ENCODE assay signal across 8 cellular contexts in the genomic region with DNA sequence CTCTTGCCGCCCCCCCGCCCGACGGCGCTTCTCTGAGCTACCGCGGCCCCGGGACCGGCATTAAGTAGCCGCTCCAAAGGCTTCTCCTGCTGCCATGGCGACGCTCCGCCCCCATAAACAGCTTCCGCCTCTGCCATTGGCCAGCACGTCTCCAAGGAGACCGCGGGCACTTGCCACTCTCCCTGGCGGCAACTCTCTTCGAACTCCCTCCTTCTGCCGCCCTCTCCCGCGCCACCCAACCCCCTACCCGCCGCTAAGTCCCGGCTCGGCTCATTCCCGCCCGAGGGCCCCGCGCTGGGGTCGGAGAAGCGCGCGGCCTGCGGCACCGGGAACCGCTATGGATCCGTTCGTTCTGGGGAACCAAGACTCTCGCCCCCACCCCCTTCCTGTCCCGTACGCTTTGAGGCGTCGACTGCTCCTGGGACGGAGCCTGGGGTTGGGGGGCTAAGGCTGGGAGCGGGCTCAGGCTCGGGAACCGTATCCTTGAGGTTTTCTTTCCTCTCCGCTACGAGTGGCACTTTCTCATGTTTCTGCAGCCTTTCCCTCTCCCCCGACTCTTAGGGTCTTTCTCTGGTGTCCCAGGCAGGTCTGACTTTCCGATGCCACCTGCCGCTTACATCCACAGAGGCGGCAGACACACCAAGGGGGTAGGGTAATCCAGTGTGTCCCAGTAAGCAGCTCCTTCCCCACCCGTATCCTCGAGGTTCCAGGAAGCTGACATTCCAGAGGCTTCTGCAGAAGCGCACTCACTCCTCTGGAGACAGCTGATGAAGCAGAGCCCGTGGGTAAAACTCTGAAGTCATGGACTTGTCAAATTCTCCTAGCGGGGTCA. TPM values are rescaled to one million over a fixed set of nuclear protein-coding genes. Genes with fewer than 3 reads are reported as not detected.
A peak's percentile ranks its signal among the peaks of the same experiment; 100 is the strongest.
DNase-seq lines count a peak whose midpoint lies in the region; ATAC-seq, FAIRE-seq and TF ChIP-seq lines count a peak whose summit lies in the region.

Gene FOXJ1 (minus strand): TSS at position 34 of the 832 bp plus-strand sequence. CDS start 850 bp downstream, outside the sequence.

- FAIRE-seq in GM18507 (lab: Jason Lieb, UNC), result peak; percentile 87

- ATAC-seq in HG03439 (IDR thresholded peaks at IDR 0.05; ENCODE audit: unreplicated experiment) (peak; percentile 62), left lobe of liver (peak; percentile 93), GM18870 (IDR thresholded peaks at IDR 0.05; ENCODE audit: unreplicated experiment) (no peak)

- H3K4me3 ChIP-seq in coronary artery, result peak within 1 kb of the TSS; percentile 76

- H3K27ac ChIP-seq in coronary artery, result no peak within 1 kb of the TSS

- no peak for TF ChIP-seq CTCF in coronary artery (IDR thresholded peaks at IDR 0.05)

- DNase-seq in GM18507 (ENCODE audit: extremely low spot score, insufficient read length, low read depth) (peak; percentile 95), NCI-H510A treated with DMSO at 0.1 percent for 48 hours (lab: John Stamatoyannopoulos, UW) (peak; percentile 96), coronary artery (ENCODE audit: low spot score) (peak; percentile 87), left lobe of liver (ENCODE audit: low spot score) (peak; percentile 92)
- DNase-seq in activated CD4-positive, alpha-beta T cell treated with anti-CD3 and anti-CD28 coated beads for 48 hours, result peak; percentile 94
- peak; percentile 60 to 85 (median 76) for DNase-seq in stimulated activated CD4-positive, alpha-beta T cell treated with anti-CD3 and anti-CD28 coated beads, Interleukin-1b, Interleukin-23, amount 100 ng/mL, for 24 hours (ENCODE audit: low read depth in 4 of 4, low spot score in 1 of 4)

RNA-seq across cellular contexts. Expression of gene FOXJ1, which starts in this region (rescaled TPM):
- 0.08 TPM for total RNA-seq in left lobe of liver

Comparison
In these comparisons a context has a peak if more than half of its experiments do, and no peak if none do; other contexts are left out.
1. Peak in DNase-seq and ATAC-seq in left lobe of liver; RNA of the gene not detected or under 1 TPM.